In genomic region chr6:31680841-31681671, GRCh38 we compare ENCODE assay signal across 8 cellular contexts. TPM values are rescaled to one million over a fixed set of nuclear protein-coding genes. Genes with fewer than 3 reads are reported as not detected.
DNase-seq lines count a peak whose midpoint lies in the region; ATAC-seq, FAIRE-seq and TF ChIP-seq lines count a peak whose summit lies in the region.

Gene LY6G5C (minus strand): TSS chr6:31681067. CDS start chr6:31680373, 694 bp downstream.

- H3K27ac ChIP-seq in cingulate gyrus (ENCODE audit: low read depth, low read length) = peak within 1 kb of the TSS; percentile 86
- peak within 1 kb of the TSS; percentile 76 for H3K27ac ChIP-seq in kidney (ENCODE audit: low read depth in 2 of 2, low read length in 2 of 2)

- peak within 1 kb of the TSS; percentile 51 to 81 for H3K9ac ChIP-seq in kidney (ENCODE audit: low read length in 2 of 2)

- intact Hi-C loops in kidney (cut with DNase I) = no loop called here

- TF ChIP-seq CTCF in BE2C (IDR thresholded peaks at IDR 0.05; ENCODE audit: low read depth, low read length) (peak; percentile 63), kidney (IDR thresholded peaks at IDR 0.05; ENCODE audit: borderline replicate concordance, extremely low read depth, insufficient read depth) (peak; percentile 83)

- FAIRE-seq in H54 (lab: Jason Lieb, UNC) (peak; percentile 20), kidney (lab: Jason Lieb, UNC) (no peak)

- no peaks in the 10 kb centered on the region for H3K4me1 ChIP-seq in BE2C
- peaks cover 4 to 8% of the 10 kb centered on the region in 2 donors for H3K4me1 ChIP-seq in kidney (ENCODE audit: control insufficient read depth in 1 of 2, insufficient read depth in 1 of 2, low read depth in 1 of 2, low read length in 2 of 2)

- peak; percentile 85 for DNase-seq in BE2C
- DNase-seq in H54 (ENCODE audit: insufficient read length, low spot score) = no peak
- peak; percentile 77 for DNase-seq in NCI-H345 treated with DMSO at 0.1 percent for 48 hours (lab: John Stamatoyannopoulos, UW; ENCODE audit: unreplicated experiment)
- DNase-seq in activated CD4-positive, CD25-positive, alpha-beta regulatory T cell treated with anti-CD3 and anti-CD28 coated beads, Interleukin-2, amount 50 U/mL, for 72 hours = peak; percentile 66
- peak; percentile 93 for DNase-seq in kidney
- peak; percentile 72 for DNase-seq in smooth muscle cell of the brain vasculature (ENCODE audit: low read depth, low spot score)

- H3K27me3 ChIP-seq in BE2C = no peaks in the 10 kb centered on the region; the same call in 1 of the 2 replicates

- no peaks in the 10 kb centered on the region for H3K36me3 ChIP-seq in BE2C
- H3K36me3 ChIP-seq in kidney (ENCODE audit: control insufficient read depth in 1 of 2, insufficient read depth in 2 of 2, low read length in 2 of 2) = no peaks in the 10 kb centered on the region

- H3K9me3 ChIP-seq in BE2C (no peaks in the 10 kb centered on the region), kidney (ENCODE audit: control insufficient read depth in 1 of 2, low read length in 2 of 2) (no peaks in the 10 kb centered on the region)

- TF ChIP-seq POLR2A in H54 (IDR thresholded peaks at IDR 0.05; ENCODE audit: low read depth, low read length) = no peak

- ATAC-seq in GM18517 (IDR thresholded peaks at IDR 0.05; ENCODE audit: unreplicated experiment) = no peak

- H3K4me3 ChIP-seq in BE2C (ENCODE audit: low read depth, low read length) = peak within 1 kb of the TSS; percentile 70
- peak within 1 kb of the TSS; percentile 71 to 76 for H3K4me3 ChIP-seq in kidney (ENCODE audit: low read length in 2 of 2)

RNA-seq across cellular contexts. Expression of gene LY6G5C, which starts in this region (rescaled TPM):
- 0.56 TPM for polyA plus RNA-seq in BE2C (2012; ENCODE audit: insufficient read depth, insufficient read length, low read depth)
- 2.5 TPM for total RNA-seq in kidney
- 4.6 TPM for polyA plus RNA-seq in kidney (ENCODE audit: insufficient read depth, low read depth, low replicate concordance)
